Comparison of ENCODE assay signal across 10 cellular contexts in the genomic region with DNA sequence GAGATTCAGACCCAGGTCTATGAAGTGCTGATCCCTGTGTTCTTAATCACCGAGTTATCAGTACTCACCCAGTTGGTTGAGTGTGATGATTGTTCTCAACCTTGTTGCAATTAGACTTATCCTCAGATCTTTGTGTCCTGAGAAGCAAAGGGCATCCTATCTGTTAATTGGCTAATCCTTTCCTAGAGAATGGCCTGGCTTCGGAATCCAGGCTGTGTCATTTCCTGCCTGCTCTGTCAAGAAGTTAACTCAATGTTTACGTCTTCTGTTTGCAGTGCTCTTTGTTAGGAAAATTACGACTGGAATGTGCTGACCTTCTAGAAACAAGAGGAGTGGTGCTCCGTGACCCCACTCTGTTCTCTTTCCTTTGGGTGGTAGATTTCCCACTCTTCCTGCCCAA. TPM values are rescaled to one million over a fixed set of nuclear protein-coding genes. Genes with fewer than 3 reads are reported as not detected.
A peak's percentile ranks its signal among the peaks of the same experiment; 100 is the strongest.
DNase-seq lines count a peak whose midpoint lies in the region; ATAC-seq and TF ChIP-seq lines count a peak whose summit lies in the region.
"Had no signal": no experiment of that assay in that cellular context is flagged by ENCODE, and none has a peak within 500 bp of the region (broad histone marks: within the 10 kb centered on the region; RNA-seq: fewer than 3 reads in every experiment).

No MANE protein-coding gene starts in this region.

- H3K36me3 ChIP-seq in body of pancreas (replicated peaks in 1 of 2; ENCODE audit: insufficient read depth in 1 of 2, low read depth in 2 of 2) (no peaks in the 10 kb centered on the region), skeletal muscle tissue (ENCODE audit: control insufficient read depth in 3 of 3, insufficient read depth in 3 of 3, low read length in 3 of 3) (peaks cover 7 to 46% (median 32%) of the 10 kb centered on the region in 3 donors)

- no peak overlapping the region for H3K9ac ChIP-seq in skeletal muscle tissue (ENCODE audit: low read depth in 1 of 3, low read length in 3 of 3)

- no peak for TF ChIP-seq CTCF in HFFc6 (IDR thresholded peaks at IDR 0.05)
- TF ChIP-seq CTCF in body of pancreas (IDR thresholded peaks at IDR 0.05), result no peak

- H3K4me3 Mint-ChIP-seq in HFFc6, result peak overlapping the region; percentile 34
- H3K4me3 Mint-ChIP-seq: activated CD8-positive, alpha-beta T cell treated with anti-CD3 and anti-CD28 coated beads, Interleukin-2, amount 10 ng/mL, durations not matched to agents 7 days and 5 days; activated naive CD8-positive, alpha-beta T cell treated with anti-CD3 and anti-CD28 coated beads, Interleukin-2, amount 10 ng/mL, durations not matched to agents 7 days and 5 days had no signal

- peak; percentile 18 for ATAC-seq in body of pancreas
- no peak for ATAC-seq in GM18909 (IDR thresholded peaks at IDR 0.05; ENCODE audit: poor library complexity, unreplicated experiment)
- ATAC-seq: activated CD8-positive, alpha-beta T cell treated with anti-CD3 and anti-CD28 coated beads, Interleukin-2, amount 10 ng/mL, durations not matched to agents 7 days and 5 days had no signal

- peaks cover 2% of the 10 kb centered on the region; the same call in 1 of the 2 replicates for H3K27me3 Mint-ChIP-seq in HFFc6 (ENCODE audit: insufficient read depth)
- H3K27me3 Mint-ChIP-seq: activated naive CD8-positive, alpha-beta T cell treated with anti-CD3 and anti-CD28 coated beads, Interleukin-2, amount 10 ng/mL, durations not matched to agents 7 days and 5 days had no signal

- H3K4me1 ChIP-seq in body of pancreas (no peaks in the 10 kb centered on the region), skeletal muscle tissue (ENCODE audit: control insufficient read depth in 3 of 3, insufficient read depth in 3 of 3, low read length in 3 of 3) (no peaks in the 10 kb centered on the region)

- H3K9me3 ChIP-seq in body of pancreas (no peaks in the 10 kb centered on the region), skeletal muscle tissue (ENCODE audit: control insufficient read depth in 3 of 3, low read length in 3 of 3) (no peaks in the 10 kb centered on the region)

- peak overlapping the region; percentile 92 for H3K27ac Mint-ChIP-seq in HFFc6
- H3K27ac Mint-ChIP-seq: activated CD8-positive, alpha-beta T cell treated with anti-CD3 and anti-CD28 coated beads, Interleukin-2, amount 10 ng/mL, durations not matched to agents 7 days and 5 days; activated naive CD8-positive, alpha-beta T cell treated with anti-CD3 and anti-CD28 coated beads, Interleukin-2, amount 10 ng/mL, durations not matched to agents 7 days and 5 days had no signal

- WGBS in body of pancreas, 2 donors, result 71 to 79% methylated on average over 5 of the region's 5 CpGs

- H3K9me3 Mint-ChIP-seq in HFFc6, result no peaks in the 10 kb centered on the region
- H3K9me3 Mint-ChIP-seq: activated naive CD8-positive, alpha-beta T cell treated with anti-CD3 and anti-CD28 coated beads, Interleukin-2, amount 10 ng/mL, durations not matched to agents 7 days and 5 days had no signal

- no peak overlapping the region for H3K27ac ChIP-seq in body of pancreas
- H3K27ac ChIP-seq in skeletal muscle tissue (ENCODE audit: low read depth, low read length), result peak overlapping the region; percentile 28

- intact Hi-C loops in body of pancreas (cut with DNase I), result no loop called here

- peaks cover 33% of the 10 kb centered on the region for H3K36me3 Mint-ChIP-seq in HFFc6 (ENCODE audit: low read depth)

- H3K4me3 ChIP-seq in body of pancreas, result no peak overlapping the region
- no peak overlapping the region for H3K4me3 ChIP-seq in skeletal muscle tissue (ENCODE audit: low read length in 3 of 3)

- H3K4me1 Mint-ChIP-seq in HFFc6 (ENCODE audit: low read depth), result peaks cover 53% of the 10 kb centered on the region

- H3K27me3 ChIP-seq in body of pancreas (no peaks in the 10 kb centered on the region), skeletal muscle tissue (ENCODE audit: control insufficient read depth in 3 of 3, insufficient read depth in 3 of 3, low read length in 3 of 3) (no peaks in the 10 kb centered on the region)

- DNase-seq in HFFc6 (peak; percentile 67), body of pancreas (no peak), hepatic stellate cell (ENCODE audit: low spot score) (peak; percentile 31), dedifferentiated amniotic fluid mesenchymal stem cell (ENCODE audit: extremely low spot score) (no peak), erythroblast (lab: John Stamatoyannopoulos, UW) (no peak)
- DNase-seq: activated CD8-positive, alpha-beta T cell treated with anti-CD3 and anti-CD28 coated beads, Interleukin-2, amount 10 ng/mL, durations not matched to agents 7 days and 5 days; activated naive CD8-positive, alpha-beta T cell treated with anti-CD3 and anti-CD28 coated beads, Interleukin-2, amount 10 ng/mL, durations not matched to agents 7 days and 5 days; DMS153 had no signal

- TF ChIP-seq POLR2A in body of pancreas (IDR thresholded peaks at IDR 0.05), result no peak
- no peak for TF ChIP-seq POLR2A in erythroblast (IDR thresholded peaks at IDR 0.05; ENCODE audit: low read length)

RNA-seq across cellular contexts. Expression of a gene that starts 14.7 kb away (rescaled TPM):
- 100 to 1,000 TPM; 320 to 538 (median 366) TPM for total RNA-seq in HFFc6 (2021; fragmentation: NEBNext Ultra II Directional; extraction: Animal tissue kit (Norgen Biotek cat#: 25700))
- total RNA-seq in body of pancreas, result 100 to 1,000 TPM; 413 to 570 TPM
- total RNA-seq in skeletal muscle tissue, result 743 TPM

RNA-seq across cellular contexts. Expression of a gene that starts 15.1 kb away (rescaled TPM):
- 1 to 10 TPM; 4.9 to 6.6 (median 6.0) TPM for total RNA-seq in HFFc6 (2021; fragmentation: NEBNext Ultra II Directional; extraction: Animal tissue kit (Norgen Biotek cat#: 25700))
- total RNA-seq in body of pancreas (1 to 10 TPM; 6.2 to 6.6 TPM), skeletal muscle tissue (12.0 TPM)

RNA-seq across cellular contexts. Expression of a gene that starts 28.4 kb away (rescaled TPM):
- 10 to 100 TPM; 13.3 to 18.9 (median 15.9) TPM for total RNA-seq in HFFc6 (2021; fragmentation: NEBNext Ultra II Directional; extraction: Animal tissue kit (Norgen Biotek cat#: 25700))
- 1 to 10 TPM in 1 of 2 donors, under 1 TPM in 1; 0.99 to 1.0 TPM for total RNA-seq in body of pancreas
- total RNA-seq in skeletal muscle tissue, result 9.9 TPM

RNA-seq across cellular contexts. Expression of a gene that starts 28.6 kb away (rescaled TPM):
- 10 to 100 TPM; 20.5 to 28.9 (median 26.1) TPM for total RNA-seq in HFFc6 (2021; fragmentation: NEBNext Ultra II Directional; extraction: Animal tissue kit (Norgen Biotek cat#: 25700))
- total RNA-seq in body of pancreas, result 10 to 100 TPM in 1 of 2 donors, 1 to 10 TPM in 1; 7.5 to 11.2 TPM
- 11.5 TPM for total RNA-seq in skeletal muscle tissue

Comparison
In these comparisons a context has a peak if more than half of its experiments do, and no peak if none do; other contexts are left out.
1. DNase-seq: peak in HFFc6 (single experiment) and hepatic stellate cell (single experiment); none in body of pancreas (0 of 4), dedifferentiated amniotic fluid mesenchymal stem cell (single experiment) and erythroblast (0 of 2).